ENCODE assay signal across 18 cellular contexts in genomic region chr5:10459080-10460055, GRCh38. TPM values are rescaled to one million over a fixed set of nuclear protein-coding genes. Genes with fewer than 3 reads are reported as not detected.
DNase-seq lines count a peak whose midpoint lies in the region; ATAC-seq, FAIRE-seq and TF ChIP-seq lines count a peak whose summit lies in the region.
"Had no signal": no experiment of that assay in that cellular context is flagged by ENCODE, and none has a peak within 500 bp of the region (broad histone marks: within the 10 kb centered on the region; RNA-seq: fewer than 3 reads in every experiment).

No MANE protein-coding gene starts in this region.

- H3K23ac ChIP-seq in neuronal stem cell (ENCODE audit: low read depth, low read length, poor library complexity): no peak overlapping the region

- no peaks in the 10 kb centered on the region for H3K4me1 Mint-ChIP-seq in activated naive CD8-positive, alpha-beta T cell treated with anti-CD3 and anti-CD28 coated beads, Interleukin-2, amount 50 U/mL, for 24 hours

- no peak overlapping the region for H3K4ac ChIP-seq in neuronal stem cell (ENCODE audit: low read length)

- H3K36me3 Mint-ChIP-seq in activated naive CD8-positive, alpha-beta T cell treated with anti-CD3 and anti-CD28 coated beads, Interleukin-2, amount 50 U/mL, for 24 hours (ENCODE audit: low read depth): no peaks in the 10 kb centered on the region

- peak overlapping the region; percentile 28 for H3K14ac ChIP-seq in neuronal stem cell (ENCODE audit: low read length)

- ATAC-seq in A549 (no peak), GM21825 (IDR thresholded peaks at IDR 0.05; ENCODE audit: unreplicated experiment) (no peak)
- no peak for ATAC-seq in activated naive CD8-positive, alpha-beta T cell treated with anti-CD3 and anti-CD28 coated beads, Interleukin-2, amount 50 U/mL, for 24 hours

- 86% methylated on average over 18 of the region's 19 CpGs for WGBS in A549 (ENCODE audit: missing lambda C conversion rate)
- no CpG with 5 or more reads among the region's 19 CpGs for WGBS in neuronal stem cell (ENCODE audit: extremely low coverage in 2 of 2, insufficient read length in 2 of 2, insufficient replicate concordance in 1 of 2), 2 donors

- DNase-seq in A549 (ENCODE audit: low read depth in 1 of 2, low spot score in 1 of 2): no peak
- DNase-seq in activated naive CD8-positive, alpha-beta T cell treated with anti-CD3 and anti-CD28 coated beads, Interleukin-2, amount 50 U/mL, for 24 hours: no peak
- DNase-seq in neuronal stem cell (ENCODE audit: low spot score): no peak
- DNase-seq in stimulated activated CD4-positive, alpha-beta T cell treated with anti-CD3 and anti-CD28 coated beads, Interleukin-15, amount 100 ng/mL, for 24 hours: no peak
- DNase-seq in cerebellar cortex (ENCODE audit: low spot score): no peak
- DNase-seq: ACHN, COR-L47, NCI-H1092 treated with DMSO at 0.1 percent for 48 hours, NCI-H146, NCI-H2029 treated with DMSO at 0.1 percent for 48 hours, NCI-H446 treated with DMSO at 0.1 percent for 48 hours, NCI-H748 treated with DMSO at 0.1 percent for 48 hours, OCI-M1, SHP77 treated with DMSO at 0.1 percent for 48 hours had no signal

- no peak for TF ChIP-seq EP300 in A549 (IDR thresholded peaks at IDR 0.05)

- CTCF ChIA-PET in A549 (lab: Yijun Ruan, JAX): interaction anchor here (0.8 to 19.4 kb wide), 4 partner anchors 8 to 230 kb away, joined by 3 to 479 read pairs (median 3); no protein-coding TSS in a partner anchor

- TF ChIP-seq POLR2A in A549 (IDR thresholded peaks at IDR 0.05; ENCODE audit: low read length): no peak

- H3K27ac ChIP-seq in A549 (peak overlapping the region; percentile 33 to 75; a peak in 5 of 6 replicates), C4-2B (peak overlapping the region; percentile 43), neuronal stem cell (replicated peaks; ENCODE audit: low read length) (no peak overlapping the region)

- H3K27me3 Mint-ChIP-seq in activated naive CD8-positive, alpha-beta T cell treated with anti-CD3 and anti-CD28 coated beads, Interleukin-2, amount 50 U/mL, for 24 hours: no peaks in the 10 kb centered on the region

- no peak overlapping the region for H4K8ac ChIP-seq in neuronal stem cell (ENCODE audit: low read depth, low read length)

- no peak overlapping the region for H3K9ac ChIP-seq in neuronal stem cell (ENCODE audit: low read depth, low read length, poor library complexity)

- no peaks in the 10 kb centered on the region for H3K79me1 ChIP-seq in neuronal stem cell (ENCODE audit: low read depth, low read length)

- no peaks in the 10 kb centered on the region for H3K27me3 ChIP-seq in neuronal stem cell (ENCODE audit: control insufficient read depth in 3 of 3, insufficient read depth in 3 of 3, low read depth in 1 of 3, low read length in 3 of 3)

- H3K9me3 ChIP-seq in A549 (no peaks in the 10 kb centered on the region), neuronal stem cell (replicated peaks in 1 of 2; ENCODE audit: control insufficient read depth in 2 of 2, insufficient read depth in 1 of 2, low read depth in 1 of 2, low read length in 2 of 2) (no peaks in the 10 kb centered on the region)
- H3K9me3 ChIP-seq: HAP-1 had no signal

- POLR2A ChIA-PET in A549 (lab: Yijun Ruan, JAX): no interaction called here

- H3K36me3 ChIP-seq in neuronal stem cell (replicated peaks in 1 of 2; ENCODE audit: control insufficient read depth in 2 of 2, insufficient read depth in 2 of 2, low read length in 2 of 2): no peaks in the 10 kb centered on the region
- H3K36me3 ChIP-seq: HAP-1 had no signal

- H2BK5ac ChIP-seq in neuronal stem cell (ENCODE audit: low read length): no peak overlapping the region

- no peak overlapping the region for H4K91ac ChIP-seq in neuronal stem cell (ENCODE audit: low read depth, low read length, poor library complexity)

- H3K4me1 ChIP-seq in A549: peaks cover 71% of the 10 kb centered on the region
- H3K4me1 ChIP-seq in neuronal stem cell (ENCODE audit: control insufficient read depth in 2 of 2, insufficient read depth in 1 of 2, low read depth in 1 of 2, low read length in 2 of 2): peaks cover 12 to 17% of the 10 kb centered on the region in 2 donors
- H3K4me1 ChIP-seq: HAP-1 had no signal

- H2BK15ac ChIP-seq in neuronal stem cell (ENCODE audit: low read length): no peak overlapping the region

- peak overlapping the region; percentile 45 for H3K18ac ChIP-seq in neuronal stem cell (ENCODE audit: low read length)

- TF ChIP-seq RAD21 in A549 (conservative IDR thresholded peaks at IDR 0.05 in 1 of 2, IDR thresholded peaks at IDR 0.05 in 1 of 2): no peak

- peak overlapping the region; percentile 6 for H3K27ac Mint-ChIP-seq in activated naive CD8-positive, alpha-beta T cell treated with anti-CD3 and anti-CD28 coated beads, Interleukin-2, amount 50 U/mL, for 24 hours

- no peak overlapping the region for H3K4me3 ChIP-seq in A549
- H3K4me3 ChIP-seq in neuronal stem cell (ENCODE audit: low read length in 2 of 2): no peak overlapping the region
- H3K4me3 ChIP-seq: HAP-1 had no signal

- no peak overlapping the region for H2BK12ac ChIP-seq in neuronal stem cell (ENCODE audit: low read length)

- no peak overlapping the region for H2BK120ac ChIP-seq in neuronal stem cell (ENCODE audit: low read depth, low read length)

- no peak overlapping the region for H3K4me3 Mint-ChIP-seq in activated naive CD8-positive, alpha-beta T cell treated with anti-CD3 and anti-CD28 coated beads, Interleukin-2, amount 50 U/mL, for 24 hours

- no peak overlapping the region for H2AK5ac ChIP-seq in neuronal stem cell (ENCODE audit: low read depth, low read length)

- H2AFZ ChIP-seq in neuronal stem cell (ENCODE audit: low read length): no peak overlapping the region

- TF ChIP-seq CTCF in A549 (IDR thresholded peaks at IDR 0.05) (no peak), C4-2B (conservative IDR thresholded peaks at IDR 0.05) (no peak)

- H3K9me3 Mint-ChIP-seq in activated naive CD8-positive, alpha-beta T cell treated with anti-CD3 and anti-CD28 coated beads, Interleukin-2, amount 50 U/mL, for 24 hours: no peaks in the 10 kb centered on the region

- FAIRE-seq in A549 (lab: Jason Lieb, UNC): no peak
- FAIRE-seq: G401.6 had no signal

- H3K4me2 ChIP-seq in A549: no peak overlapping the region
- no peak overlapping the region for H3K4me2 ChIP-seq in neuronal stem cell (ENCODE audit: insufficient read depth, low read length, poor library complexity, severe bottlenecking)

TF ChIP-seq in A549, 52 proteins besides CTCF, POLR2A, EP300 and RAD21:
- TF ChIP-seq POLR2AphosphoS2 (conservative IDR thresholded peaks at IDR 0.05; ENCODE audit: low read length) (no peak), BHLHE40 (IDR thresholded peaks at IDR 0.05; ENCODE audit: low read depth, low read length) (no peak), ZNF302 (CRISPR knock-in tag; IDR thresholded peaks at IDR 0.05) (no peak), USF2 (IDR thresholded peaks at IDR 0.05) (no peak), ATOH8 (CRISPR knock-in tag; IDR thresholded peaks at IDR 0.05; ENCODE audit: low read depth) (no peak), NPAS2 (CRISPR knock-in tag; IDR thresholded peaks at IDR 0.05; ENCODE audit: borderline replicate concordance) (no peak), HOXA7 (CRISPR knock-in tag; IDR thresholded peaks at IDR 0.05) (no peak), TFCP2L1 (CRISPR knock-in tag; IDR thresholded peaks at IDR 0.05) (no peak), HOXB13 (CRISPR knock-in tag; IDR thresholded peaks at IDR 0.05; ENCODE audit: low read depth) (no peak), SREBF2 (IDR thresholded peaks at IDR 0.05) (no peak), MYC (IDR thresholded peaks at IDR 0.05; ENCODE audit: borderline replicate concordance, low read length) (no peak), KDM5A (IDR thresholded peaks at IDR 0.05) (no peak), TP53 (CRISPR knock-in tag; IDR thresholded peaks at IDR 0.05) (no peak), SMC3 (IDR thresholded peaks at IDR 0.05) (no peak), CBX8 (IDR thresholded peaks at IDR 0.05) (no peak)

RNA-seq across cellular contexts. Expression of gene ROPN1L, which starts 17.7 kb away (rescaled TPM):
- polyA plus RNA-seq in A549 (2011; rRNA removed): 1.4 and 1.5 TPM in 2 replicates
- polyA plus RNA-seq in A549 (2012; cell fraction: cytosol; rRNA removed): 3.6 and 3.8 TPM in 2 replicates
- 2.6 and 3.4 TPM in 2 replicates for polyA plus RNA-seq in A549 (2012; cell fraction: nucleus; rRNA removed)
- polyA plus RNA-seq in A549 (2017; fragmentation: RNase III; extraction: RNeasy Plus Mini Kit Qiagen cat#74134 plus additional on column Dnase treatment): 0.83 to 1.3 TPM (median 1.3 TPM) in 3 replicates
- 0.37 and 0.73 TPM in 2 replicates for polyA minus RNA-seq in A549 (2011; rRNA and poly(A)+ RNA removed)
- 0.17 TPM for polyA plus RNA-seq in neuronal stem cell (2013, experiment 1 of 2)
- 0.22 TPM for polyA plus RNA-seq in neuronal stem cell (2013, experiment 2 of 2)
